Comparison of ENCODE assay signal across 8 cellular contexts in the genomic region with DNA sequence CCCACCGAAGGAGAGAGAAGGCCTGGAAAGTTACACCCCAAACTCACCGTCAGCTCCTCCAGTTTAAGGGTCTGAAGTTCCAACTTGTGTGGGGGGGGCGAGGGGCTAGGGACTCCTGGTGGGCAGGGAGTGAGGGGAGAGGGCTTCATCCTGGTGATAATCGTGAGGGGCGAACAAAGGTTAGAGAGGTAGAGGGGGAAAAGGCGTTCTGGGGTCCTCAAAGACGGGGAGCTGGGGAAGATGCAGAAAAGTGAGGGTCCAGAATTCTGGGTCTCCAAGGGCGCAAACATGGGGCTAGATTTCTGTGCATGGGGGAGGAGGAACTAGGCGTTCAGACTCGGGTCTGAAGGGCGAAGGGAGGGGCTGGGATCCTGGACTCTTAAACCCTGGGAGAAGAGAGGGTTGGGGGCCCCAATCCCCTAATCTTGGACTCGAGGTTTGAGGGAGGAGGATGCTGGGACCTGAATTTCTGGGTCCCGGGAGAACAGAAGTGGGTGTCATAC. TPM values are rescaled to one million over a fixed set of nuclear protein-coding genes. Genes with fewer than 3 reads are reported as not detected.
DNase-seq lines count a peak whose midpoint lies in the region; ATAC-seq and TF ChIP-seq lines count a peak whose summit lies in the region.

No MANE protein-coding gene starts in this region.

- H3K4me1 ChIP-seq in adrenal gland (replicated peaks in 1 of 2) = peaks cover 36 to 54% of the 10 kb centered on the region in 2 donors

- no peak for TF ChIP-seq CTCF in adrenal gland (IDR thresholded peaks at IDR 0.05)

- no peaks in the 10 kb centered on the region for H3K27me3 ChIP-seq in adrenal gland
- H3K27me3 ChIP-seq in layer of hippocampus (ENCODE audit: control insufficient read depth, insufficient read depth, low read length) = no peaks in the 10 kb centered on the region

- TF ChIP-seq POLR2A in adrenal gland (IDR thresholded peaks at IDR 0.05) = no peak

- intact Hi-C loops in adrenal gland (cut with DNase I) = no loop called here

- H3K4me3 ChIP-seq in adrenal gland = peak overlapping the region in 2 of 4 donors; percentile 16 to 47

- ATAC-seq in HG03095 (IDR thresholded peaks at IDR 0.05; ENCODE audit: unreplicated experiment) = no peak

- H3K27ac ChIP-seq in adrenal gland (peak overlapping the region in 4 of 5 donors; percentile 57 to 77 (median 70)), layer of hippocampus (ENCODE audit: low read depth, low read length) (peak overlapping the region; percentile 94)

- no peaks in the 10 kb centered on the region for H3K36me3 ChIP-seq in adrenal gland (replicated peaks in 1 of 2)

- no peaks in the 10 kb centered on the region for H3K9me3 ChIP-seq in adrenal gland (replicated peaks in 1 of 3)

- WGBS in adrenal gland, 4 donors = 41 to 44% (median 42%) methylated on average over 11 to 13 of the region's 13 CpGs

- DNase-seq in DMS 273 (lab: John Stamatoyannopoulos, UW; ENCODE audit: unreplicated experiment) = peak; percentile 53
- DNase-seq in DMS 273 treated with DMSO at 0.1 percent for 48 hours (lab: John Stamatoyannopoulos, UW) = no peak
- no peak for DNase-seq in adrenal gland
- peak; percentile 10 for DNase-seq in superior temporal gyrus (ENCODE audit: extremely low spot score)
- no peak for DNase-seq in NCI-H748 (lab: John Stamatoyannopoulos, UW; ENCODE audit: unreplicated experiment)
- DNase-seq in NCI-H526 treated with DMSO at 0.1 percent for 48 hours (lab: John Stamatoyannopoulos, UW) = no peak

RNA-seq across cellular contexts. Expression of gene MAMSTR, which starts 4.7 kb away (rescaled TPM):
- 10 to 100 TPM in 7 of 8 donors, 1 to 10 TPM in 1; 9.4 to 45.9 (median 26.4) TPM for total RNA-seq in adrenal gland
- polyA plus RNA-seq in adrenal gland = 10 to 100 TPM in 2 of 3 donors, 1 to 10 TPM in 1; 8.9 to 57.9 (median 31.9) TPM

RNA-seq across cellular contexts. Expression of gene FUT2, which starts 19.0 kb away (rescaled TPM):
- not detected for total RNA-seq in adrenal gland
- under 1 TPM in 2 of 3 donors, not detected in 1; 0.03 to 0.24 TPM for polyA plus RNA-seq in adrenal gland

RNA-seq across cellular contexts. Expression of gene RASIP1, which starts 25.6 kb away (rescaled TPM):
- 10 to 100 TPM; 13.3 to 23.1 (median 16.7) TPM for total RNA-seq in adrenal gland
- 10 to 100 TPM in 2 of 3 donors, 1 to 10 TPM in 1; 5.1 to 38.9 (median 34.6) TPM for polyA plus RNA-seq in adrenal gland

RNA-seq across cellular contexts. Expression of gene IZUMO1, which starts 31.9 kb away (rescaled TPM):
- 1 to 10 TPM in 3 of 8 donors, under 1 TPM in 2, not detected in 3; 0.70 to 2.9 (median 1.8) TPM for total RNA-seq in adrenal gland
- polyA plus RNA-seq in adrenal gland = 1 to 10 TPM in 2 of 3 donors, under 1 TPM in 1; 0.59 to 1.2 (median 1.2) TPM

RNA-seq across cellular contexts. Expression of gene FUT1, which starts 37.6 kb away (rescaled TPM):
- total RNA-seq in adrenal gland = 1 to 10 TPM; 1.4 to 4.5 (median 2.4) TPM
- polyA plus RNA-seq in adrenal gland = 1 to 10 TPM; 1.2 to 1.9 (median 1.7) TPM

Comparison
In these comparisons a context has a peak if more than half of its experiments do, and no peak if none do; other contexts are left out.
1. DNase-seq: peak in DMS 273 (single experiment) and superior temporal gyrus (single experiment); none in DMS 273 treated with DMSO at 0.1 percent for 48 hours (single experiment), adrenal gland (0 of 7), NCI-H748 (single experiment) and NCI-H526 treated with DMSO at 0.1 percent for 48 hours (single experiment).